27 cellular contexts compared by ENCODE assay signal in genomic region chr19:55321466-55321865, GRCh38. TPM values are rescaled to one million over a fixed set of nuclear protein-coding genes. Genes with fewer than 3 reads are reported as not detected.
"Had no signal": no experiment of that assay in that cellular context is flagged by ENCODE, and none has a peak within 500 bp of the region (broad histone marks: within the 10 kb centered on the region; RNA-seq: fewer than 3 reads in every experiment).

No MANE protein-coding gene starts in this region.

- DNase-seq: activated CD4-positive, alpha-beta memory T cell treated with anti-CD3 and anti-CD28 coated beads, Interleukin-2, amount 10 ng/mL, durations not matched to agents 7 days and 5 days; activated CD4-positive, alpha-beta T cell treated with anti-CD3 and anti-CD28 coated beads, Interleukin-2, amount 10 ng/mL, durations not matched to agents 24 days and 14 days; activated gamma-delta T cell; activated naive CD4-positive, alpha-beta T cell treated with anti-CD3 and anti-CD28 coated beads, Interleukin-2, amount 50 U/mL, for 16 hours; activated naive CD8-positive, alpha-beta T cell treated with anti-CD3 and anti-CD28 coated beads, Interleukin-2, amount 50 U/mL, for 24 hours; dermis blood vessel endothelial cell; effector memory CD4-positive, alpha-beta T cell; foreskin melanocyte; kidney glomerular epithelial cell; left ventricle myocardium superior; mammary epithelial cell; nephron progenitor cell; occipital lobe; posterior cingulate gyrus; sigmoid colon; stimulated activated CD4-positive, alpha-beta T cell treated with anti-CD3 and anti-CD28 coated beads, Interleukin-2, amount 100 ng/mL, for 48 hours; stimulated activated CD8-positive, alpha-beta memory T cell treated with anti-CD3 and anti-CD28 coated beads, Interleukin-4, amount 100 ng/mL, for 48 hours; stimulated activated naive CD4-positive, alpha-beta T cell; SW 1271; T-helper 2 cell; upper lobe of right lung had no signal

- H3K4me1 ChIP-seq: upper lobe of right lung had no signal

- H3K4me1 Mint-ChIP-seq: activated naive CD8-positive, alpha-beta T cell treated with anti-CD3 and anti-CD28 coated beads, Interleukin-2, amount 50 U/mL, for 24 hours had no signal

- ATAC-seq: activated CD4-positive, CD25-positive, alpha-beta regulatory T cell treated with anti-CD3 and anti-CD28 coated beads, Interleukin-2, amount 50 U/mL, for 24 hours; activated naive CD8-positive, alpha-beta T cell treated with anti-CD3 and anti-CD28 coated beads, Interleukin-2, amount 50 U/mL, for 24 hours; esophagus mucosa; left ventricle myocardium superior; upper lobe of right lung had no signal

- H3K4me3 Mint-ChIP-seq: activated CD4-positive, alpha-beta memory T cell treated with anti-CD3 and anti-CD28 coated beads, Interleukin-2, amount 10 ng/mL, durations not matched to agents 7 days and 5 days; activated CD4-positive, alpha-beta T cell treated with anti-CD3 and anti-CD28 coated beads, Interleukin-2, amount 10 ng/mL, durations not matched to agents 24 days and 14 days; activated naive CD8-positive, alpha-beta T cell treated with anti-CD3 and anti-CD28 coated beads, Interleukin-2, amount 50 U/mL, for 24 hours; mesothelial cell of epicardium; nephron progenitor cell had no signal

- H3K4me3 ChIP-seq: sigmoid colon, thoracic aorta, upper lobe of right lung had no signal

- H3K36me3 ChIP-seq: sigmoid colon, thoracic aorta, upper lobe of right lung had no signal

- H3K9me3 ChIP-seq: sigmoid colon, thoracic aorta, upper lobe of right lung had no signal

- H3K36me3 Mint-ChIP-seq: mesothelial cell of epicardium had no signal

- H3K27ac Mint-ChIP-seq: activated CD4-positive, alpha-beta memory T cell treated with anti-CD3 and anti-CD28 coated beads, Interleukin-2, amount 10 ng/mL, durations not matched to agents 7 days and 5 days; activated CD4-positive, alpha-beta T cell treated with anti-CD3 and anti-CD28 coated beads, Interleukin-2, amount 10 ng/mL, durations not matched to agents 24 days and 14 days; activated naive CD8-positive, alpha-beta T cell treated with anti-CD3 and anti-CD28 coated beads, Interleukin-2, amount 50 U/mL, for 24 hours; mesothelial cell of epicardium; nephron progenitor cell had no signal

- H3K27me3 ChIP-seq: upper lobe of right lung had no signal

- H3K9me3 Mint-ChIP-seq: activated CD4-positive, alpha-beta memory T cell treated with anti-CD3 and anti-CD28 coated beads, Interleukin-2, amount 10 ng/mL, durations not matched to agents 7 days and 5 days; activated CD4-positive, alpha-beta T cell treated with anti-CD3 and anti-CD28 coated beads, Interleukin-2, amount 10 ng/mL, durations not matched to agents 24 days and 14 days; activated naive CD8-positive, alpha-beta T cell treated with anti-CD3 and anti-CD28 coated beads, Interleukin-2, amount 50 U/mL, for 24 hours; mesothelial cell of epicardium; nephron progenitor cell had no signal

RNA-seq across cellular contexts. Expression of gene TMEM150B, which starts 3.7 kb away (rescaled TPM):
- total RNA-seq: chondrocyte, dermis blood vessel endothelial cell, endothelial cell of umbilical vein, esophagus mucosa, mammary epithelial cell, mesothelial cell of epicardium had no signal

RNA-seq across cellular contexts. Expression of gene COX6B2, which starts 33.1 kb away (rescaled TPM):
- total RNA-seq: dermis blood vessel endothelial cell, endothelial cell of umbilical vein, left ventricle myocardium superior, occipital lobe, thoracic aorta, upper lobe of right lung had no signal
